19 cellular contexts compared by ENCODE assay signal in genomic region chr2:98577313-98577712, GRCh38. TPM values are rescaled to one million over a fixed set of nuclear protein-coding genes. Genes with fewer than 3 reads are reported as not detected.
DNase-seq lines count a peak whose midpoint lies in the region; TF ChIP-seq lines count a peak whose summit lies in the region.
"Had no signal": no experiment of that assay in that cellular context is flagged by ENCODE, and none has a peak within 500 bp of the region (broad histone marks: within the 10 kb centered on the region; RNA-seq: fewer than 3 reads in every experiment).

No MANE protein-coding gene starts in this region.

- no peaks in the 10 kb centered on the region for H3K36me3 ChIP-seq in mammary epithelial cell (ENCODE audit: insufficient read depth, low read length)

- H3K4me3 Mint-ChIP-seq in chondrocyte (ENCODE audit: unreplicated experiment), result no peak overlapping the region
- H3K4me3 Mint-ChIP-seq: CD8-positive, alpha-beta T cell; stimulated activated effector memory CD8-positive, alpha-beta T cell treated with anti-CD3 and anti-CD28 coated beads, Interleukin-12 subunit alpha, Interleukin-12 subunit beta, amount 100 ng/mL, for 72 hours; WTC11 had no signal

- no peaks in the 10 kb centered on the region for H3K4me1 Mint-ChIP-seq in chondrocyte (ENCODE audit: low read depth)
- H3K4me1 Mint-ChIP-seq: stimulated activated effector memory CD8-positive, alpha-beta T cell treated with anti-CD3 and anti-CD28 coated beads, Interleukin-12 subunit alpha, Interleukin-12 subunit beta, amount 100 ng/mL, for 72 hours; WTC11 had no signal

- no peak overlapping the region for H3K4me2 ChIP-seq in mammary epithelial cell (ENCODE audit: insufficient read depth, low read depth, low read length)

- no peak overlapping the region for H3K4me3 ChIP-seq in mammary epithelial cell (replicated peaks in 1 of 3; ENCODE audit: insufficient read depth in 1 of 3, low read depth in 2 of 3, low read length in 3 of 3)
- H3K4me3 ChIP-seq: GM12878, mucosa of descending colon, thyroid gland had no signal

- 75% methylated on average over 10 of the region's 10 CpGs for WGBS in mammary epithelial cell (ENCODE audit: low coverage, missing lambda C conversion rate)

- H3K27ac Mint-ChIP-seq in chondrocyte (ENCODE audit: unreplicated experiment), result no peak overlapping the region
- H3K27ac Mint-ChIP-seq: CD8-positive, alpha-beta T cell; WTC11 had no signal

- in situ Hi-C loops in mammary epithelial cell (cut with MboI; ENCODE audit: low sequenced_read_pairs in 2 of 2), result loop anchor here in 1 of 2 donors (25.0 kb wide), 1 partner anchor 165 kb away; no protein-coding TSS in a partner anchor

- DNase-seq in DMS 273 (lab: John Stamatoyannopoulos, UW; ENCODE audit: unreplicated experiment), result peak; percentile 4
- DNase-seq in DMS 273 treated with DMSO at 0.1 percent for 48 hours (lab: John Stamatoyannopoulos, UW), result no peak
- peak; percentile 30 for DNase-seq in HT-29 (ENCODE audit: low spot score)
- no peak for DNase-seq in chondrocyte (ENCODE audit: low spot score)
- peak; percentile 54 for DNase-seq in islet precursor cell
- no peak for DNase-seq in ureter (ENCODE audit: low spot score)
- DNase-seq in OCI-M2 (lab: John Stamatoyannopoulos, UW; ENCODE audit: unreplicated experiment), result no peak
- no peak for DNase-seq in mammary epithelial cell
- DNase-seq: 8988T; CD8-positive, alpha-beta T cell; mucosa of descending colon; NCI-H1930; NCI-H510A treated with DMSO at 0.1 percent for 48 hours; small intestine; SW 1271; thyroid gland had no signal

- peaks cover 10% of the 10 kb centered on the region for H3K36me3 Mint-ChIP-seq in chondrocyte (ENCODE audit: low read depth)

- CTCF ChIA-PET in mammary epithelial cell (lab: Charles Lee; ENCODE audit: low non-redundant PET), result no interaction called here

- no peaks in the 10 kb centered on the region for H3K9me3 Mint-ChIP-seq in chondrocyte (ENCODE audit: low read depth)
- H3K9me3 Mint-ChIP-seq: CD8-positive, alpha-beta T cell; stimulated activated effector memory CD8-positive, alpha-beta T cell treated with anti-CD3 and anti-CD28 coated beads, Interleukin-12 subunit alpha, Interleukin-12 subunit beta, amount 100 ng/mL, for 72 hours; WTC11 had no signal

- intact Hi-C loops in mammary epithelial cell (cut with micrococcal nuclease), result no loop called here

- peak; percentile 39 for TF ChIP-seq CTCF in chondrocyte (IDR thresholded peaks at IDR 0.05)
- peak in 1 of 2 donors; percentile 10 for TF ChIP-seq CTCF in mammary epithelial cell (conservative IDR thresholded peaks at IDR 0.05 in 1 of 2, IDR thresholded peaks at IDR 0.05 in 1 of 2; ENCODE audit: extremely low read depth in 1 of 2, insufficient read depth in 1 of 2, low read depth in 1 of 2, low read length in 2 of 2)

- H3K27me3 Mint-ChIP-seq in chondrocyte (ENCODE audit: low read depth), result no peaks in the 10 kb centered on the region

- dilution Hi-C loops in mammary epithelial cell (cut with HindIII; ENCODE audit: low sequenced_read_pairs), result loop anchor here (25.0 kb wide), 1 partner anchor 165 kb away; no protein-coding TSS in a partner anchor

- H3K4me1 ChIP-seq in mammary epithelial cell (ENCODE audit: insufficient read depth, low read length), result no peaks in the 10 kb centered on the region
- H3K4me1 ChIP-seq: thyroid gland had no signal

- no peaks in the 10 kb centered on the region for H4K20me1 ChIP-seq in mammary epithelial cell (ENCODE audit: insufficient read depth, low read length)

- H3K9me3 ChIP-seq in mammary epithelial cell (replicated peaks; ENCODE audit: insufficient read depth, low read length), result no peaks in the 10 kb centered on the region
- H3K9me3 ChIP-seq: mucosa of descending colon, thyroid gland had no signal

- H3K27ac ChIP-seq in mammary epithelial cell (ENCODE audit: insufficient read depth, low read depth, low read length), result no peak overlapping the region
- H3K27ac ChIP-seq: thyroid gland had no signal

- H3K79me2 ChIP-seq in mammary epithelial cell (ENCODE audit: insufficient read depth, low read length), result no peaks in the 10 kb centered on the region

- no TSS peak for BruUV-seq in mammary epithelial cell (replicated peaks; lab: Mats Ljungman, UMichigan)

- no peaks in the 10 kb centered on the region for H3K27me3 ChIP-seq in mammary epithelial cell (ENCODE audit: insufficient read depth, low read length)
- H3K27me3 ChIP-seq: thyroid gland had no signal

- H2AFZ ChIP-seq in mammary epithelial cell (ENCODE audit: low read depth, low read length), result no peak overlapping the region

- H3K9ac ChIP-seq in mammary epithelial cell (ENCODE audit: insufficient read depth, low read length), result no peak overlapping the region

RNA-seq across cellular contexts. Expression of gene COA5, which starts 31.0 kb away (rescaled TPM):
- total RNA-seq in HT-29 (2014; rRNA removed; shearing (Covaris generic)), result 23.8 and 30.0 TPM in 2 replicates
- total RNA-seq in chondrocyte (16.7 to 25.9 TPM (median 19.4 TPM) in 3 replicates), ureter (39.4 TPM), mammary epithelial cell (10 to 100 TPM; 16.5 to 20.5 TPM)
- 17.0 TPM for polyA plus RNA-seq in mammary epithelial cell
- polyA minus RNA-seq in mammary epithelial cell, result 3.6 TPM

RNA-seq across cellular contexts. Expression of gene UNC50, which starts 31.1 kb away (rescaled TPM):
- total RNA-seq in HT-29 (2014; rRNA removed; shearing (Covaris generic)), result 18.4 and 20.7 TPM in 2 replicates
- total RNA-seq in chondrocyte (41.8 to 49.9 TPM (median 43.5 TPM) in 3 replicates), ureter (48.9 TPM), mammary epithelial cell (10 to 100 TPM; 33.0 to 38.4 TPM)
- polyA plus RNA-seq in mammary epithelial cell, result 33.3 TPM
- polyA minus RNA-seq in mammary epithelial cell, result 10.7 TPM

Comparison
In these comparisons a context has a peak if more than half of its experiments do, and no peak if none do; other contexts are left out.
1. DNase-seq: peak in DMS 273 (single experiment), HT-29 (single experiment) and islet precursor cell (single experiment); none in DMS 273 treated with DMSO at 0.1 percent for 48 hours (single experiment), chondrocyte (single experiment), ureter (single experiment), OCI-M2 (single experiment) and mammary epithelial cell (single experiment).